Comparison of ENCODE assay signal across 17 cellular contexts in genomic region chr11:45213316-45213665, GRCh38.
"Had no signal": no experiment of that assay in that cellular context is flagged by ENCODE, and none has a peak within 500 bp of the region (broad histone marks: within the 10 kb centered on the region; RNA-seq: fewer than 3 reads in every experiment).

No MANE protein-coding gene starts in this region.

- ATAC-seq: gastrocnemius medialis; heart right ventricle; left lobe of liver; mucosa of descending colon; naive thymus-derived CD8-positive, alpha-beta T cell; right cardiac atrium had no signal

- H3K4me3 ChIP-seq: colonic mucosa, gastrocnemius medialis, heart right ventricle, mucosa of descending colon, ovary, smooth muscle cell, tibial artery, upper lobe of left lung, vagina had no signal

- H3K4me1 ChIP-seq: colonic mucosa had no signal

- H3K27me3 ChIP-seq: colonic mucosa, gastrocnemius medialis, heart right ventricle, ovary, tibial artery, upper lobe of left lung, vagina had no signal

- H3K9me3 ChIP-seq: colonic mucosa, gastrocnemius medialis, heart right ventricle, mucosa of descending colon, ovary, tibial artery, upper lobe of left lung, vagina had no signal

- DNase-seq: colonic mucosa; effector CD4-positive, alpha-beta T cell; gastrocnemius medialis; heart right ventricle; mammary epithelial cell; mucosa of descending colon; naive thymus-derived CD8-positive, alpha-beta T cell; nucleus accumbens; ovary; stimulated activated CD4-positive, alpha-beta T cell treated with anti-CD3 and anti-CD28 coated beads, Interleukin-2, amount 100 ng/mL, for 48 hours; stimulated activated naive CD4-positive, alpha-beta T cell treated with Interleukin-2 at 50 U/mL for 16 hours; tibial artery had no signal

- H3K4me2 ChIP-seq: smooth muscle cell had no signal

- H3K27ac ChIP-seq: colonic mucosa, heart right ventricle, ovary, tibial artery, vagina had no signal

- H3K36me3 ChIP-seq: colonic mucosa, gastrocnemius medialis, ovary had no signal
